In genomic region chr2:30272761-30273573, GRCh38 we compare ENCODE assay signal across 8 cellular contexts. TPM values are rescaled to one million over a fixed set of nuclear protein-coding genes. Genes with fewer than 3 reads are reported as not detected.
DNase-seq lines count a peak whose midpoint lies in the region; ATAC-seq and TF ChIP-seq lines count a peak whose summit lies in the region.

No MANE protein-coding gene starts in this region.

- H3K4me1 ChIP-seq in right cardiac atrium (ENCODE audit: control insufficient read depth, insufficient read depth, low read length), result peaks cover 11% of the 10 kb centered on the region

- CTCF ChIA-PET in activated CD4-positive, alpha-beta T cell treated with anti-CD3 and anti-CD28 coated beads for 36 hours (lab: Charles Lee), result interaction anchor here (0.7 to 2.1 kb wide), 4 partner anchors 25 to 108 kb away, joined by 3 to 12 read pairs (median 4); no protein-coding TSS in a partner anchor

- H3K27ac ChIP-seq in right cardiac atrium (ENCODE audit: low read length), result no peak overlapping the region

- peak; percentile 73 for DNase-seq in activated CD4-positive, alpha-beta T cell treated with anti-CD3 and anti-CD28 coated beads for 36 hours
- DNase-seq in activated CD4-positive, alpha-beta T cell treated with anti-CD3 and anti-CD28 coated beads for 1 hour, result no peak
- DNase-seq in fibroblast of mammary gland (ENCODE audit: low read depth) (peak; percentile 53), right cardiac atrium (no peak)
- DNase-seq in stimulated activated CD4-positive, alpha-beta T cell treated with anti-CD3 and anti-CD28 coated beads, Interleukin-4, amount 100 ng/mL, for 4 hours, result peak; percentile 29 to 48

- WGBS in right cardiac atrium, result 55% methylated on average over 5 of the region's 5 CpGs

- POLR2A ChIA-PET in activated CD4-positive, alpha-beta T cell treated with anti-CD3 and anti-CD28 coated beads for 36 hours (lab: Charles Lee), result interaction anchor here (0.6 to 1.5 kb wide), 4 partner anchors 32 to 47 kb away, joined by 3 to 5 read pairs (median 3); no protein-coding TSS in a partner anchor

- H3K9me3 ChIP-seq in right cardiac atrium (ENCODE audit: control insufficient read depth, low read length), result no peaks in the 10 kb centered on the region

- peaks cover 81% of the 10 kb centered on the region for H3K4me1 Mint-ChIP-seq in activated CD4-positive, alpha-beta T cell treated with anti-CD3 and anti-CD28 coated beads for 36 hours
- H3K4me1 Mint-ChIP-seq in T-helper 1 cell treated with Interleukin-12 subunit alpha and Interleukin-12 subunit beta and Interleukin-4 antibody, amounts not matched to agents 30 μg/mL and 1 μg/mL, for 36 hours (ENCODE audit: low read depth), result peaks cover 28% of the 10 kb centered on the region

- no peaks in the 10 kb centered on the region for H3K27me3 Mint-ChIP-seq in activated CD4-positive, alpha-beta T cell treated with anti-CD3 and anti-CD28 coated beads for 36 hours
- H3K27me3 Mint-ChIP-seq in T-helper 1 cell treated with Interleukin-12 subunit alpha and Interleukin-12 subunit beta and Interleukin-4 antibody, amounts not matched to agents 30 μg/mL and 1 μg/mL, for 36 hours (ENCODE audit: low read depth), result no peaks in the 10 kb centered on the region

- H3K27me3 ChIP-seq in right cardiac atrium (ENCODE audit: control insufficient read depth, insufficient read depth), result no peaks in the 10 kb centered on the region

- TF ChIP-seq POLR2A in GM18505 (IDR thresholded peaks at IDR 0.05; ENCODE audit: borderline replicate concordance, extremely low read depth, insufficient read depth, insufficient read length), result no peak

- H3K4me3 ChIP-seq in fibroblast of mammary gland (ENCODE audit: control insufficient read depth, low read depth, low read length) (no peak overlapping the region), right cardiac atrium (ENCODE audit: low read length) (no peak overlapping the region)

- peak; percentile 70 for ATAC-seq in activated CD4-positive, alpha-beta T cell treated with anti-CD3 and anti-CD28 coated beads for 36 hours
- ATAC-seq in right cardiac atrium (no peak), GM18505 (IDR thresholded peaks at IDR 0.05; ENCODE audit: unreplicated experiment) (no peak), GM19023 (IDR thresholded peaks at IDR 0.05; ENCODE audit: unreplicated experiment) (no peak)

- H3K36me3 Mint-ChIP-seq in activated CD4-positive, alpha-beta T cell treated with anti-CD3 and anti-CD28 coated beads for 36 hours (ENCODE audit: low read depth), result peaks cover 9% of the 10 kb centered on the region
- no peaks in the 10 kb centered on the region for H3K36me3 Mint-ChIP-seq in T-helper 1 cell treated with Interleukin-12 subunit alpha and Interleukin-12 subunit beta and Interleukin-4 antibody, amounts not matched to agents 30 μg/mL and 1 μg/mL, for 36 hours (ENCODE audit: low read depth)

- peak overlapping the region; percentile 46 for H3K4me3 Mint-ChIP-seq in activated CD4-positive, alpha-beta T cell treated with anti-CD3 and anti-CD28 coated beads for 36 hours
- no peak overlapping the region for H3K4me3 Mint-ChIP-seq in T-helper 1 cell treated with Interleukin-12 subunit alpha and Interleukin-12 subunit beta and Interleukin-4 antibody, amounts not matched to agents 30 μg/mL and 1 μg/mL, for 36 hours

- H3K9me3 Mint-ChIP-seq in activated CD4-positive, alpha-beta T cell treated with anti-CD3 and anti-CD28 coated beads for 36 hours (ENCODE audit: low read depth), result peaks cover 3% of the 10 kb centered on the region
- H3K9me3 Mint-ChIP-seq in T-helper 1 cell treated with Interleukin-12 subunit alpha and Interleukin-12 subunit beta and Interleukin-4 antibody, amounts not matched to agents 30 μg/mL and 1 μg/mL, for 36 hours, result no peaks in the 10 kb centered on the region

- no peak for TF ChIP-seq CTCF in fibroblast of mammary gland (conservative IDR thresholded peaks at IDR 0.05; ENCODE audit: control insufficient read depth, insufficient read depth, low read depth, low read length)

- intact Hi-C loops in activated CD4-positive, alpha-beta T cell treated with anti-CD3 and anti-CD28 coated beads for 36 hours (cut with DNase I, micrococcal nuclease), result loop anchor here in 1 of 2 experiments (1.0 kb wide), 2 partner anchors 64 to 149 kb away; no protein-coding TSS in a partner anchor
- intact Hi-C loops in right cardiac atrium (cut with DNase I), result no loop called here

- peak overlapping the region; percentile 92 for H3K27ac Mint-ChIP-seq in activated CD4-positive, alpha-beta T cell treated with anti-CD3 and anti-CD28 coated beads for 36 hours
- H3K27ac Mint-ChIP-seq in T-helper 1 cell treated with Interleukin-12 subunit alpha and Interleukin-12 subunit beta and Interleukin-4 antibody, amounts not matched to agents 30 μg/mL and 1 μg/mL, for 36 hours, result peak overlapping the region; percentile 50

RNA-seq across cellular contexts. Expression of gene LBH, which starts 41.6 kb away (rescaled TPM):
- 100 to 1,000 TPM in 1 of 2 experiments, 10 to 100 TPM in 1; 89.6 to 108 TPM for total RNA-seq in activated CD4-positive, alpha-beta T cell treated with anti-CD3 and anti-CD28 coated beads for 36 hours
- total RNA-seq in right cardiac atrium, result 10 to 100 TPM; 22.9 to 31.3 (median 24.2) TPM
- polyA plus RNA-seq in right cardiac atrium, result 12.4 TPM

Comparison
In these comparisons a context has a peak if more than half of its experiments do, and no peak if none do; other contexts are left out.
1. DNase-seq: peak in activated CD4-positive, alpha-beta T cell treated with anti-CD3 and anti-CD28 coated beads for 36 hours (single experiment), fibroblast of mammary gland (single experiment) and stimulated activated CD4-positive, alpha-beta T cell treated with anti-CD3 and anti-CD28 coated beads, Interleukin-4, amount 100 ng/mL, for 4 hours (2 of 2); none in activated CD4-positive, alpha-beta T cell treated with anti-CD3 and anti-CD28 coated beads for 1 hour (single experiment) and right cardiac atrium (0 of 3).